Comparison of ENCODE assay signal across 9 cellular contexts in genomic region chr3:112303811-112304325, GRCh38. TPM values are rescaled to one million over a fixed set of nuclear protein-coding genes. Genes with fewer than 3 reads are reported as not detected.
DNase-seq lines count a peak whose midpoint lies in the region; ATAC-seq and TF ChIP-seq lines count a peak whose summit lies in the region.
"Had no signal": no experiment of that assay in that cellular context is flagged by ENCODE, and none has a peak within 500 bp of the region (broad histone marks: within the 10 kb centered on the region; RNA-seq: fewer than 3 reads in every experiment).

No MANE protein-coding gene starts in this region.

- H3K4me1 ChIP-seq in NT2/D1 (ENCODE audit: insufficient read depth, insufficient read length), result peaks cover 3% of the 10 kb centered on the region
- H3K4me1 ChIP-seq in osteoblast (ENCODE audit: insufficient read depth, low read length), result peaks cover 15% of the 10 kb centered on the region

- H3K36me3 ChIP-seq in NT2/D1 (ENCODE audit: insufficient read depth, insufficient read length, low read length) (no peaks in the 10 kb centered on the region), osteoblast (ENCODE audit: insufficient read depth, low read length) (no peaks in the 10 kb centered on the region)
- H3K36me3 ChIP-seq: adrenal gland had no signal

- no peak overlapping the region for H3K4me3 Mint-ChIP-seq in activated naive CD8-positive, alpha-beta T cell treated with anti-CD3 and anti-CD28 coated beads, Interleukin-2, amount 10 ng/mL, durations not matched to agents 7 days and 5 days
- no peak overlapping the region for H3K4me3 Mint-ChIP-seq in activated naive CD8-positive, alpha-beta T cell treated with anti-CD3 and anti-CD28 coated beads for 36 hours

- H3K36me3 Mint-ChIP-seq in activated naive CD8-positive, alpha-beta T cell treated with anti-CD3 and anti-CD28 coated beads, Interleukin-2, amount 10 ng/mL, durations not matched to agents 7 days and 5 days, result no peaks in the 10 kb centered on the region
- H3K36me3 Mint-ChIP-seq in activated naive CD8-positive, alpha-beta T cell treated with anti-CD3 and anti-CD28 coated beads for 36 hours, result peaks cover 2% of the 10 kb centered on the region

- POLR2A ChIA-PET in activated naive CD8-positive, alpha-beta T cell treated with anti-CD3 and anti-CD28 coated beads, Interleukin-2, amount 10 ng/mL, durations not matched to agents 7 days and 5 days (lab: Charles Lee), result interaction anchor here (0.9 to 2.5 kb wide), 2 partner anchors 10 to 195 kb away, joined by 3 to 11 read pairs; partner anchors contain the start of gene SLC9C1

- peak overlapping the region; percentile 98 for H2AFZ ChIP-seq in osteoblast (ENCODE audit: low read length)

- H3K4me3 ChIP-seq in NT2/D1 (ENCODE audit: insufficient read length, low read depth), result peak overlapping the region; percentile 38
- H3K4me3 ChIP-seq in fibroblast of villous mesenchyme (ENCODE audit: low read depth, low read length), result peak overlapping the region; percentile 57
- H3K4me3 ChIP-seq in osteoblast (ENCODE audit: insufficient read depth, low read length), result peak overlapping the region; percentile 76

- no peaks in the 10 kb centered on the region for H3K79me2 ChIP-seq in osteoblast (ENCODE audit: insufficient read depth, low read length)

- H3K4me2 ChIP-seq in osteoblast (ENCODE audit: insufficient read depth, low read length), result peak overlapping the region; percentile 94

- DNase-seq in activated naive CD8-positive, alpha-beta T cell treated with anti-CD3 and anti-CD28 coated beads, Interleukin-2, amount 10 ng/mL, durations not matched to agents 7 days and 5 days, result no peak
- DNase-seq in activated naive CD8-positive, alpha-beta T cell treated with anti-CD3 and anti-CD28 coated beads for 36 hours, result no peak
- DNase-seq in NT2/D1 (ENCODE audit: low read depth, low spot score) (no peak), fibroblast of villous mesenchyme (ENCODE audit: low read depth) (peak; percentile 13), osteoblast (ENCODE audit: insufficient read length, low spot score, missing footprints) (peak; percentile 26), UCSD-AML1 (lab: John Stamatoyannopoulos, UW; ENCODE audit: unreplicated experiment) (no peak), left lobe of liver (ENCODE audit: low spot score) (no peak)
- DNase-seq in activated CD8-positive, alpha-beta memory T cell treated with anti-CD3 and anti-CD28 coated beads, Interleukin-2, amount 50 U/mL, for 4 hours, result no peak

- H3K9ac ChIP-seq in NT2/D1 (ENCODE audit: insufficient read length, low read depth), result peak overlapping the region; percentile 46

- no peaks in the 10 kb centered on the region for H3K27me3 Mint-ChIP-seq in activated naive CD8-positive, alpha-beta T cell treated with anti-CD3 and anti-CD28 coated beads, Interleukin-2, amount 10 ng/mL, durations not matched to agents 7 days and 5 days
- no peaks in the 10 kb centered on the region for H3K27me3 Mint-ChIP-seq in activated naive CD8-positive, alpha-beta T cell treated with anti-CD3 and anti-CD28 coated beads for 36 hours

- TF ChIP-seq CTCF in fibroblast of villous mesenchyme (IDR thresholded peaks at IDR 0.05; ENCODE audit: insufficient read depth, low read depth, low read length) (no peak), osteoblast (IDR thresholded peaks at IDR 0.05; ENCODE audit: extremely low read depth, low read depth, low read length) (no peak)

- H3K4me1 Mint-ChIP-seq in activated naive CD8-positive, alpha-beta T cell treated with anti-CD3 and anti-CD28 coated beads, Interleukin-2, amount 10 ng/mL, durations not matched to agents 7 days and 5 days, result peaks cover under 1% of the 10 kb centered on the region
- peaks cover 6% of the 10 kb centered on the region for H3K4me1 Mint-ChIP-seq in activated naive CD8-positive, alpha-beta T cell treated with anti-CD3 and anti-CD28 coated beads for 36 hours

- no peaks in the 10 kb centered on the region for H4K20me1 ChIP-seq in osteoblast (ENCODE audit: insufficient read depth, low read length)

- no peaks in the 10 kb centered on the region for H3K9me3 Mint-ChIP-seq in activated naive CD8-positive, alpha-beta T cell treated with anti-CD3 and anti-CD28 coated beads, Interleukin-2, amount 10 ng/mL, durations not matched to agents 7 days and 5 days
- H3K9me3 Mint-ChIP-seq in activated naive CD8-positive, alpha-beta T cell treated with anti-CD3 and anti-CD28 coated beads for 36 hours, result no peaks in the 10 kb centered on the region

- no peak overlapping the region for H3K27ac Mint-ChIP-seq in activated naive CD8-positive, alpha-beta T cell treated with anti-CD3 and anti-CD28 coated beads, Interleukin-2, amount 10 ng/mL, durations not matched to agents 7 days and 5 days
- no peak overlapping the region for H3K27ac Mint-ChIP-seq in activated naive CD8-positive, alpha-beta T cell treated with anti-CD3 and anti-CD28 coated beads for 36 hours

- H3K27ac ChIP-seq in osteoblast (ENCODE audit: low read depth, low read length), result no peak overlapping the region
- H3K27ac ChIP-seq: adrenal gland had no signal

- peak; percentile 51 for ATAC-seq in activated naive CD8-positive, alpha-beta T cell treated with anti-CD3 and anti-CD28 coated beads, Interleukin-2, amount 10 ng/mL, durations not matched to agents 7 days and 5 days (ENCODE audit: low read depth)
- no peak for ATAC-seq in left lobe of liver

- peaks cover 22% of the 10 kb centered on the region for H3K9me3 ChIP-seq in NT2/D1 (ENCODE audit: insufficient read depth, low read length)
- no peaks in the 10 kb centered on the region for H3K9me3 ChIP-seq in osteoblast (ENCODE audit: low read depth, low read length)
- H3K9me3 ChIP-seq: adrenal gland had no signal

- H3K27me3 ChIP-seq in NT2/D1 (ENCODE audit: insufficient read depth, insufficient read length) (no peaks in the 10 kb centered on the region), osteoblast (ENCODE audit: insufficient read depth, low read length) (peaks cover 5% of the 10 kb centered on the region)
- H3K27me3 ChIP-seq: adrenal gland had no signal

RNA-seq across cellular contexts. Expression of gene SLC9C1, which starts 9.9 kb away (rescaled TPM):
- not detected for total RNA-seq in activated naive CD8-positive, alpha-beta T cell treated with anti-CD3 and anti-CD28 coated beads, Interleukin-2, amount 10 ng/mL, durations not matched to agents 7 days and 5 days
- not detected for total RNA-seq in activated naive CD8-positive, alpha-beta T cell treated with anti-CD3 and anti-CD28 coated beads for 36 hours
- total RNA-seq in fibroblast of villous mesenchyme (under 0.01 TPM in 1 of 2 replicates, not detected in the other), osteoblast (not detected in 2 replicates), left lobe of liver (not detected)
- total RNA-seq: adrenal gland had no signal

RNA-seq across cellular contexts. Expression of gene CD200, which starts 29.1 kb away (rescaled TPM):
- total RNA-seq in activated naive CD8-positive, alpha-beta T cell treated with anti-CD3 and anti-CD28 coated beads, Interleukin-2, amount 10 ng/mL, durations not matched to agents 7 days and 5 days, result 1 to 10 TPM; 1.7 to 2.1 TPM
- total RNA-seq in activated naive CD8-positive, alpha-beta T cell treated with anti-CD3 and anti-CD28 coated beads for 36 hours, result 10 to 100 TPM; 32.7 to 33.6 TPM
- total RNA-seq in fibroblast of villous mesenchyme (1.3 TPM in 2 replicates), osteoblast (1.5 and 3.3 TPM in 2 replicates), left lobe of liver (0.38 TPM)

Comparison
In these comparisons a context has a peak if more than half of its experiments do, and no peak if none do; other contexts are left out.
1. DNase-seq: peak in fibroblast of villous mesenchyme (single experiment) and osteoblast (single experiment); none in activated naive CD8-positive, alpha-beta T cell treated with anti-CD3 and anti-CD28 coated beads, Interleukin-2, amount 10 ng/mL, durations not matched to agents 7 days and 5 days (single experiment), activated naive CD8-positive, alpha-beta T cell treated with anti-CD3 and anti-CD28 coated beads for 36 hours (single experiment), NT2/D1 (single experiment), UCSD-AML1 (single experiment), left lobe of liver (single experiment) and activated CD8-positive, alpha-beta memory T cell treated with anti-CD3 and anti-CD28 coated beads, Interleukin-2, amount 50 U/mL, for 4 hours (single experiment).
2. Peak in every context shown above with its lines, with median percentiles within 50 percentile points of each other: H3K4me3 ChIP-seq.